ENCODE assay signal across 1 cellular context in the genomic region with DNA sequence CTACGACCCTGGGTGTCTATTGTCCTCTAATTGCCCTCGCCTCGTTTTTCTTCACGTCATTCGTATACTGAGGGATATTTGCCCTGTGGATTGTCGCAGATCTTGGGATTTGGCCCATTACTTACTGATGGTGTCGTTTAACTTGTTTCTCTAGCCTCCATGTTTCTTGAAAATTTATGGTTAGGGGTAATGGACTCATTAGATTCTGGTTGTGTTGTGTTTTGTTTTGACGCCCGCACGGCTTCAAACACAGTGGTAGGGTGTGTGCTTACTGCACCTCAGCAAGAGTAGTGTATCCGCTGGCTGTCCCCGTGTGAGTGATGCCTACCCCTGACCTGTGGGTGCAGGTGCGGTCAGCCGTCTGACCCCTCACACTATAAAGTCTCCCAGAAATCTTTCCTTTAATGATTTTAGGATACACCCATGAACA.
TF ChIP-seq lines count a peak whose summit lies in the region.

No MANE protein-coding gene starts in this region.

TF ChIP-seq in A549, 52 proteins besides CTCF, POLR2A, EP300 and RAD21 (continued from another document):
- TF ChIP-seq, protein P1, sequence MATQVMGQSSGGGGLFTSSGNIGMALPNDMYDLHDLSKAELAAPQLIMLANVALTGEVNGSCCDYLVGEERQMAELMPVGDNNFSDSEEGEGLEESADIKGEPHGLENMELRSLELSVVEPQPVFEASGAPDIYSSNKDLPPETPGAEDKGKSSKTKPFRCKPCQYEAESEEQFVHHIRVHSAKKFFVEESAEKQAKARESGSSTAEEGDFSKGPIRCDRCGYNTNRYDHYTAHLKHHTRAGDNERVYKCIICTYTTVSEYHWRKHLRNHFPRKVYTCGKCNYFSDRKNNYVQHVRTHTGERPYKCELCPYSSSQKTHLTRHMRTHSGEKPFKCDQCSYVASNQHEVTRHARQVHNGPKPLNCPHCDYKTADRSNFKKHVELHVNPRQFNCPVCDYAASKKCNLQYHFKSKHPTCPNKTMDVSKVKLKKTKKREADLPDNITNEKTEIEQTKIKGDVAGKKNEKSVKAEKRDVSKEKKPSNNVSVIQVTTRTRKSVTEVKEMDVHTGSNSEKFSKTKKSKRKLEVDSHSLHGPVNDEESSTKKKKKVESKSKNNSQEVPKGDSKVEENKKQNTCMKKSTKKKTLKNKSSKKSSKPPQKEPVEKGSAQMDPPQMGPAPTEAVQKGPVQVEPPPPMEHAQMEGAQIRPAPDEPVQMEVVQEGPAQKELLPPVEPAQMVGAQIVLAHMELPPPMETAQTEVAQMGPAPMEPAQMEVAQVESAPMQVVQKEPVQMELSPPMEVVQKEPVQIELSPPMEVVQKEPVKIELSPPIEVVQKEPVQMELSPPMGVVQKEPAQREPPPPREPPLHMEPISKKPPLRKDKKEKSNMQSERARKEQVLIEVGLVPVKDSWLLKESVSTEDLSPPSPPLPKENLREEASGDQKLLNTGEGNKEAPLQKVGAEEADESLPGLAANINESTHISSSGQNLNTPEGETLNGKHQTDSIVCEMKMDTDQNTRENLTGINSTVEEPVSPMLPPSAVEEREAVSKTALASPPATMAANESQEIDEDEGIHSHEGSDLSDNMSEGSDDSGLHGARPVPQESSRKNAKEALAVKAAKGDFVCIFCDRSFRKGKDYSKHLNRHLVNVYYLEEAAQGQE (IDR thresholded peaks at IDR 0.05), result no peak
